Comparison of ENCODE assay signal across 14 cellular contexts in genomic region chr17:29379084-29379811, GRCh38. TPM values are rescaled to one million over a fixed set of nuclear protein-coding genes. Genes with fewer than 3 reads are reported as not detected.
DNase-seq lines count a peak whose midpoint lies in the region; ATAC-seq and TF ChIP-seq lines count a peak whose summit lies in the region.
"Had no signal": no experiment of that assay in that cellular context is flagged by ENCODE, and none has a peak within 500 bp of the region (broad histone marks: within the 10 kb centered on the region; RNA-seq: fewer than 3 reads in every experiment).

No MANE protein-coding gene starts in this region.

- no peaks in the 10 kb centered on the region for H3K4me1 Mint-ChIP-seq in immature natural killer cell
- H3K4me1 Mint-ChIP-seq: activated CD8-positive, alpha-beta memory T cell treated with anti-CD3 and anti-CD28 coated beads, Interleukin-2, amount 10 ng/mL, durations not matched to agents 7 days and 5 days; memory B cell had no signal

- H3K4me3 ChIP-seq in adipocyte (ENCODE audit: low read length) (no peak overlapping the region), brain microvascular endothelial cell (ENCODE audit: low read depth, low read length) (no peak overlapping the region)
- H3K4me3 ChIP-seq: body of pancreas had no signal

- H3K9ac ChIP-seq in adipocyte (ENCODE audit: low read length) = no peak overlapping the region

- no peaks in the 10 kb centered on the region for H3K9me3 Mint-ChIP-seq in immature natural killer cell
- H3K9me3 Mint-ChIP-seq: memory B cell had no signal

- no peaks in the 10 kb centered on the region for H3K9me3 ChIP-seq in adipocyte (ENCODE audit: control insufficient read depth, low read length)
- H3K9me3 ChIP-seq: body of pancreas had no signal

- H3K4me1 ChIP-seq in adipocyte (ENCODE audit: control insufficient read depth, insufficient read depth, low read length) = peaks cover 30% of the 10 kb centered on the region
- H3K4me1 ChIP-seq: body of pancreas had no signal

- TF ChIP-seq CTCF in brain microvascular endothelial cell (IDR thresholded peaks at IDR 0.05; ENCODE audit: low read depth, low read length, missing control alignments) = no peak

- H3K27ac Mint-ChIP-seq in immature natural killer cell = peak overlapping the region in 1 of 6 donors; percentile 24
- H3K27ac Mint-ChIP-seq: activated CD8-positive, alpha-beta memory T cell treated with anti-CD3 and anti-CD28 coated beads, Interleukin-2, amount 10 ng/mL, durations not matched to agents 7 days and 5 days; memory B cell had no signal

- H3K4me3 Mint-ChIP-seq in immature natural killer cell = no peak overlapping the region
- H3K4me3 Mint-ChIP-seq: activated CD8-positive, alpha-beta memory T cell treated with anti-CD3 and anti-CD28 coated beads, Interleukin-2, amount 10 ng/mL, durations not matched to agents 7 days and 5 days; memory B cell had no signal

- H3K36me3 Mint-ChIP-seq in immature natural killer cell = peaks cover 0 to 3% (median 0%) of the 10 kb centered on the region in 3 donors
- H3K36me3 Mint-ChIP-seq: activated CD8-positive, alpha-beta memory T cell treated with anti-CD3 and anti-CD28 coated beads, Interleukin-2, amount 10 ng/mL, durations not matched to agents 7 days and 5 days; memory B cell had no signal

- H3K27ac ChIP-seq in brain microvascular endothelial cell = no peak overlapping the region

- in situ Hi-C loops in brain microvascular endothelial cell (cut with HindIII; ENCODE audit: low pct_ligation_motif_present, low sequenced_read_pairs) = no loop called here

- no peak for ATAC-seq in GM21723 (IDR thresholded peaks at IDR 0.05; ENCODE audit: unreplicated experiment)
- ATAC-seq: activated CD8-positive, alpha-beta memory T cell treated with anti-CD3 and anti-CD28 coated beads, Interleukin-2, amount 10 ng/mL, durations not matched to agents 7 days and 5 days; body of pancreas had no signal

- H3K27me3 Mint-ChIP-seq in immature natural killer cell (ENCODE audit: low read depth in 3 of 3) = no peaks in the 10 kb centered on the region

- DNase-seq in NCI-H345 (lab: John Stamatoyannopoulos, UW) (peak; percentile 7), NCI-H345 treated with DMSO at 0.1 percent for 48 hours (lab: John Stamatoyannopoulos, UW; ENCODE audit: unreplicated experiment) (no peak), adipocyte (ENCODE audit: low read depth) (peak; percentile 7), kidney glomerular epithelial cell (lab: John Stamatoyannopoulos, UW) (peak; percentile 54), superior temporal gyrus (ENCODE audit: extremely low spot score) (peak; percentile 81), brain microvascular endothelial cell (no peak), immature natural killer cell (no peak)
- DNase-seq: ACHN; activated CD8-positive, alpha-beta memory T cell treated with anti-CD3 and anti-CD28 coated beads, Interleukin-2, amount 10 ng/mL, durations not matched to agents 7 days and 5 days; body of pancreas; NCI-H226; stimulated activated CD8-positive, alpha-beta memory T cell treated with anti-CD3 and anti-CD28 coated beads, Interleukin-4, amount 100 ng/mL, for 48 hours had no signal

- no peaks in the 10 kb centered on the region for H3K27me3 ChIP-seq in adipocyte (replicated peaks; ENCODE audit: control insufficient read depth, insufficient read depth, low read length)
- no peaks in the 10 kb centered on the region for H3K27me3 ChIP-seq in brain microvascular endothelial cell (replicated peaks)
- H3K27me3 ChIP-seq: body of pancreas had no signal

- H3K36me3 ChIP-seq in adipocyte (ENCODE audit: control insufficient read depth, insufficient read depth, low read length, severe bottlenecking) (no peaks in the 10 kb centered on the region), brain microvascular endothelial cell (replicated peaks) (no peaks in the 10 kb centered on the region)

RNA-seq across cellular contexts. Expression of gene TAOK1, which starts 10.9 kb away (rescaled TPM):
- 1 to 10 TPM; 2.0 to 3.4 (median 2.2) TPM for polyA plus RNA-seq in immature natural killer cell

Comparison
In these comparisons a context has a peak if more than half of its experiments do, and no peak if none do; other contexts are left out.
1. DNase-seq: peak in NCI-H345 (single experiment), adipocyte (single experiment), kidney glomerular epithelial cell (single experiment) and superior temporal gyrus (single experiment); none in NCI-H345 treated with DMSO at 0.1 percent for 48 hours (single experiment), brain microvascular endothelial cell (single experiment) and immature natural killer cell (0 of 3).